Comparison of ENCODE assay signal across 27 cellular contexts in the genomic region with DNA sequence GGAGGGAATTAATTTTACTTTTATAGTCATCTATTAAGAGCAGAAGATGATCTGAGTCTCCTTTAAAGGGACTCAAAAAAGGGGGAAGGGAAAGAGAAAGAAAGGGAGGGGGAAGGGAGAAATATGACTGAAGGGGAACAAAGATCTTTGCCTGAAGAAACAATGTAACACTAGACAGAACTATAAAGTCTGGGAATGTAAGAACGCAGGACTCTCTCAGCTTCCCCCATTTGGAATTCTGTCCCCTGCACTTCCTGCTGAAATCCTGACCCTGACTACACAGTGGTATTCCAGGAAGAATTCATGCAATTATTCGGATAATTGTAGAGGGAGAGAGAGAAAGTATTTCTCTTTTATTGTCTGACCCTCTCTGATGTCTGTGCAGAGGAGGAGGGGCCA. TPM values are rescaled to one million over a fixed set of nuclear protein-coding genes. Genes with fewer than 3 reads are reported as not detected.
DNase-seq lines count a peak whose midpoint lies in the region; ATAC-seq, FAIRE-seq and TF ChIP-seq lines count a peak whose summit lies in the region.
"Had no signal": no experiment of that assay in that cellular context is flagged by ENCODE, and none has a peak within 500 bp of the region (broad histone marks: within the 10 kb centered on the region; RNA-seq: fewer than 3 reads in every experiment).

No MANE protein-coding gene starts in this region.

- H3K4me3 Mint-ChIP-seq in T-helper 17 cell, result peak overlapping the region; percentile 28
- peak overlapping the region in 2 of 3 experiments; percentile 15 to 57 for H3K4me3 Mint-ChIP-seq in nephron
- H3K4me3 Mint-ChIP-seq: activated CD4-positive, alpha-beta memory T cell treated with anti-CD3 and anti-CD28 coated beads, Interleukin-2, amount 10 ng/mL, durations not matched to agents 7 days and 5 days; activated naive CD4-positive, alpha-beta T cell treated with anti-CD3 and anti-CD28 coated beads, Interleukin-2, amount 10 ng/mL, durations not matched to agents 7 days and 5 days; mesothelial cell of epicardium; neural progenitor cell had no signal

- no peak for TF ChIP-seq CTCF in BJ (IDR thresholded peaks at IDR 0.05; ENCODE audit: insufficient read depth, low read depth, low read length)
- TF ChIP-seq CTCF in nephron (IDR thresholded peaks at IDR 0.05; ENCODE audit: unreplicated experiment in 3 of 3), result no peak
- no peak for TF ChIP-seq CTCF in Peyer's patch (IDR thresholded peaks at IDR 0.05)

- H3K27me3 Mint-ChIP-seq in T-helper 17 cell, result peaks cover 85% of the 10 kb centered on the region
- peaks cover 100% of the 10 kb centered on the region for H3K27me3 Mint-ChIP-seq in nephron (ENCODE audit: low read depth)

- H3K4me1 Mint-ChIP-seq in T-helper 17 cell (peaks cover 27% of the 10 kb centered on the region), nephron (peaks cover 25% of the 10 kb centered on the region)
- H3K4me1 Mint-ChIP-seq: neural progenitor cell had no signal

- no peaks in the 10 kb centered on the region for H3K9me3 Mint-ChIP-seq in nephron
- H3K9me3 Mint-ChIP-seq: activated CD4-positive, alpha-beta memory T cell treated with anti-CD3 and anti-CD28 coated beads, Interleukin-2, amount 10 ng/mL, durations not matched to agents 7 days and 5 days; activated naive CD4-positive, alpha-beta T cell treated with anti-CD3 and anti-CD28 coated beads, Interleukin-2, amount 10 ng/mL, durations not matched to agents 7 days and 5 days; mesothelial cell of epicardium had no signal

- in situ Hi-C loops in ACHN (cut with HindIII; ENCODE audit: low pct_ligation_motif_present, low pct_unique_long_range_greater_than_20kb, low sequenced_read_pairs), result no loop called here

- no peak for ATAC-seq in T-helper 17 cell
- ATAC-seq: heart right ventricle had no signal

- H3K27ac ChIP-seq in Peyer's patch, result no peak overlapping the region
- H3K27ac ChIP-seq: heart right ventricle, KMS-11, left ventricle myocardium inferior, neural progenitor cell had no signal

- DNase-seq in BJ (ENCODE audit: low read depth) (no peak), EH (ENCODE audit: low read depth) (peak; percentile 82), T-helper 17 cell (no peak), ACHN (no peak), MV-4-11 (lab: John Stamatoyannopoulos, UW) (no peak), frontal cortex (ENCODE audit: low spot score in 2 of 2) (no peak), Peyer's patch (no peak)
- DNase-seq: activated CD4-positive, alpha-beta memory T cell treated with anti-CD3 and anti-CD28 coated beads, Interleukin-2, amount 10 ng/mL, durations not matched to agents 7 days and 5 days; activated CD4-positive, CD25-positive, alpha-beta regulatory T cell; activated naive CD4-positive, alpha-beta T cell treated with anti-CD3 and anti-CD28 coated beads, Interleukin-2, amount 10 ng/mL, durations not matched to agents 7 days and 5 days; caudate nucleus; heart right ventricle; left ventricle myocardium inferior; NCI-H1048; NCI-H1930; NCI-H226; NCI-H82; stimulated activated CD4-positive, alpha-beta T cell treated with anti-CD3 and anti-CD28 coated beads, Interleukin-1b, Interleukin-23, amount 100 ng/mL, for 48 hours had no signal

- H3K27ac Mint-ChIP-seq in T-helper 17 cell (peak overlapping the region; percentile 2), nephron (peak overlapping the region in 2 of 3 experiments; percentile 36 to 73)
- H3K27ac Mint-ChIP-seq: activated CD4-positive, alpha-beta memory T cell treated with anti-CD3 and anti-CD28 coated beads, Interleukin-2, amount 10 ng/mL, durations not matched to agents 7 days and 5 days; activated naive CD4-positive, alpha-beta T cell treated with anti-CD3 and anti-CD28 coated beads, Interleukin-2, amount 10 ng/mL, durations not matched to agents 7 days and 5 days; mesothelial cell of epicardium; neural progenitor cell; progenitor cell of endocrine pancreas had no signal

- H3K27me3 ChIP-seq in BJ (ENCODE audit: control insufficient read depth, insufficient read depth, low read length) (no peaks in the 10 kb centered on the region; the same call in 1 of the 2 replicates), Peyer's patch (peaks cover 0 to 94% of the 10 kb centered on the region in 2 donors)

- POLR2A ChIA-PET in BJ (lab: Charles Lee), result interaction anchor here (0.6 kb wide), 1 partner anchor 18 kb away, joined by 4 read pairs; no protein-coding TSS in a partner anchor

- H3K4me1 ChIP-seq in Peyer's patch, result peaks cover 0 to 15% (median 4%) of the 10 kb centered on the region in 4 donors
- H3K4me1 ChIP-seq: neural progenitor cell had no signal

- H3K36me3 Mint-ChIP-seq in T-helper 17 cell (ENCODE audit: low read depth), result peaks cover 15% of the 10 kb centered on the region
- H3K36me3 Mint-ChIP-seq in nephron (ENCODE audit: low read depth), result no peaks in the 10 kb centered on the region
- H3K36me3 Mint-ChIP-seq: mesothelial cell of epicardium had no signal

- H3K9me3 ChIP-seq in T-helper 17 cell (ENCODE audit: control insufficient read depth, low read length, poor library complexity, severe bottlenecking) (peaks cover under 1% of the 10 kb centered on the region), Peyer's patch (peaks cover 0 to 4% (median 0%) of the 10 kb centered on the region in 4 donors)
- H3K9me3 ChIP-seq: heart right ventricle, left ventricle myocardium inferior had no signal

- no peak for TF ChIP-seq POLR2A in Peyer's patch (IDR thresholded peaks at IDR 0.05)

- CTCF ChIA-PET in BJ (lab: Yijun Ruan, JAX), result interaction anchor here (0.9 to 2.0 kb wide), 4 partner anchors 21 to 228 kb away, joined by 3 to 6 read pairs (median 4); partner anchors contain the start of gene HOXC10

- H3K4me3 ChIP-seq in BJ (ENCODE audit: low read depth, low read length), result peak overlapping the region; percentile 18
- no peak overlapping the region for H3K4me3 ChIP-seq in Peyer's patch
- H3K4me3 ChIP-seq: heart right ventricle, left ventricle myocardium inferior, neural progenitor cell, skin epidermis had no signal

- H3K36me3 ChIP-seq in BJ (ENCODE audit: control insufficient read depth, insufficient read depth, low read length) (no peaks in the 10 kb centered on the region), Peyer's patch (no peaks in the 10 kb centered on the region)
- H3K36me3 ChIP-seq: heart right ventricle, left ventricle myocardium inferior, neural progenitor cell had no signal

- no peak for FAIRE-seq in frontal cortex (lab: Jason Lieb, UNC)
- FAIRE-seq: GM12892, HTR-8/SVneo had no signal

RNA-seq across cellular contexts. Expression of gene HOXC11, which starts 8.6 kb away (rescaled TPM):
- 3.2 and 4.9 TPM in 2 replicates for polyA plus RNA-seq in BJ (2011; rRNA removed)
- 2.7 and 2.9 TPM in 2 replicates for polyA minus RNA-seq in BJ (2011; rRNA and poly(A)+ RNA removed)
- total RNA-seq in T-helper 17 cell, result not detected
- total RNA-seq in frontal cortex, result not detected
- total RNA-seq in Peyer's patch, result under 1 TPM in 3 of 4 donors, not detected in 1; 0.40 to 0.76 (median 0.70) TPM
- total RNA-seq: activated CD4-positive, alpha-beta memory T cell treated with anti-CD3 and anti-CD28 coated beads, Interleukin-2, amount 10 ng/mL, durations not matched to agents 7 days and 5 days; heart right ventricle; left ventricle myocardium inferior; progenitor cell of endocrine pancreas had no signal
- polyA plus RNA-seq: heart right ventricle had no signal

RNA-seq across cellular contexts. Expression of gene HOXC12, which starts 9.6 kb away (rescaled TPM):
- 0.05 and 0.06 TPM in 2 replicates for polyA plus RNA-seq in BJ (2011; rRNA removed)
- 0.09 and 0.10 TPM in 2 replicates for polyA minus RNA-seq in BJ (2011; rRNA and poly(A)+ RNA removed)
- total RNA-seq in T-helper 17 cell (not detected), frontal cortex (not detected), Peyer's patch (not detected)
- total RNA-seq: activated CD4-positive, alpha-beta memory T cell treated with anti-CD3 and anti-CD28 coated beads, Interleukin-2, amount 10 ng/mL, durations not matched to agents 7 days and 5 days; heart right ventricle; left ventricle myocardium inferior; mesothelial cell of epicardium; progenitor cell of endocrine pancreas had no signal
- polyA plus RNA-seq: aorta, heart right ventricle had no signal

RNA-seq across cellular contexts. Expression of gene HOTAIR, which starts 10.4 kb away (rescaled TPM):
- polyA plus RNA-seq in BJ (2011; rRNA removed), result 11.4 and 18.9 TPM in 2 replicates
- 1.2 and 1.5 TPM in 2 replicates for polyA minus RNA-seq in BJ (2011; rRNA and poly(A)+ RNA removed)
- total RNA-seq in T-helper 17 cell (not detected), frontal cortex (not detected), Peyer's patch (1 to 10 TPM in 1 of 4 donors, not detected in 3; 1.4 TPM)
- total RNA-seq: activated CD4-positive, alpha-beta memory T cell treated with anti-CD3 and anti-CD28 coated beads, Interleukin-2, amount 10 ng/mL, durations not matched to agents 7 days and 5 days; heart right ventricle; left ventricle myocardium inferior; progenitor cell of endocrine pancreas had no signal
- polyA plus RNA-seq: aorta, heart right ventricle had no signal

RNA-seq across cellular contexts. Expression of gene HOXC10, which starts 20.6 kb away (rescaled TPM):
- 13.9 and 14.9 TPM in 2 replicates for polyA plus RNA-seq in BJ (2011; rRNA removed)
- polyA minus RNA-seq in BJ (2011; rRNA and poly(A)+ RNA removed), result 5.2 and 10.6 TPM in 2 replicates
- total RNA-seq in T-helper 17 cell (not detected), frontal cortex (not detected), Peyer's patch (1 to 10 TPM in 1 of 4 donors, not detected in 3; 1.0 TPM)
- total RNA-seq: activated CD4-positive, alpha-beta memory T cell treated with anti-CD3 and anti-CD28 coated beads, Interleukin-2, amount 10 ng/mL, durations not matched to agents 7 days and 5 days; heart right ventricle; left ventricle myocardium inferior; progenitor cell of endocrine pancreas had no signal
- polyA plus RNA-seq: heart right ventricle had no signal

RNA-seq across cellular contexts. Expression of gene HOXC13, which starts 25.7 kb away (rescaled TPM):
- polyA plus RNA-seq in BJ (2011; rRNA removed), result 1.0 and 1.1 TPM in 2 replicates
- polyA minus RNA-seq in BJ (2011; rRNA and poly(A)+ RNA removed), result 0.62 and 0.77 TPM in 2 replicates
- total RNA-seq in T-helper 17 cell (not detected), frontal cortex (not detected), Peyer's patch (not detected)
- total RNA-seq: activated CD4-positive, alpha-beta memory T cell treated with anti-CD3 and anti-CD28 coated beads, Interleukin-2, amount 10 ng/mL, durations not matched to agents 7 days and 5 days; heart right ventricle; left ventricle myocardium inferior; progenitor cell of endocrine pancreas had no signal
- polyA plus RNA-seq: aorta, heart right ventricle had no signal
